11 cellular contexts compared by ENCODE assay signal in genomic region chr16:88779406-88780099, GRCh38. TPM values are rescaled to one million over a fixed set of nuclear protein-coding genes. Genes with fewer than 3 reads are reported as not detected.
DNase-seq lines count a peak whose midpoint lies in the region; ATAC-seq, FAIRE-seq and TF ChIP-seq lines count a peak whose summit lies in the region.
"Had no signal": no experiment of that assay in that cellular context is flagged by ENCODE, and none has a peak within 500 bp of the region (broad histone marks: within the 10 kb centered on the region; RNA-seq: fewer than 3 reads in every experiment).

No MANE protein-coding gene starts in this region.

- H3K9ac ChIP-seq in subcutaneous abdominal adipose tissue (ENCODE audit: low read length in 5 of 5), result peak overlapping the region in 4 of 5 donors; percentile 26 to 74 (median 51)
- H3K9ac ChIP-seq in MM.1S (ENCODE audit: low read length), result no peak overlapping the region
- no peak overlapping the region for H3K9ac ChIP-seq in kidney (ENCODE audit: low read length in 2 of 2)

- peak overlapping the region; percentile 16 for H3K27ac Mint-ChIP-seq in activated naive CD8-positive, alpha-beta T cell

- no peaks in the 10 kb centered on the region for H3K27me3 ChIP-seq in right cardiac atrium (ENCODE audit: control insufficient read depth, insufficient read depth)
- H3K27me3 ChIP-seq in subcutaneous abdominal adipose tissue (ENCODE audit: control insufficient read depth in 5 of 5, insufficient read depth in 4 of 5, low read length in 5 of 5), result no peaks in the 10 kb centered on the region
- no peaks in the 10 kb centered on the region for H3K27me3 ChIP-seq in MM.1S (replicated peaks; ENCODE audit: insufficient read depth, low read length)

- no peaks in the 10 kb centered on the region for H3K9me2 ChIP-seq in MM.1S (replicated peaks; ENCODE audit: insufficient read depth, low read length)

- FAIRE-seq in kidney (lab: Jason Lieb, UNC), result no peak
- FAIRE-seq: HTR-8/SVneo had no signal

- no peak overlapping the region for H3K4me3 ChIP-seq in right cardiac atrium (ENCODE audit: low read length)
- H3K4me3 ChIP-seq in subcutaneous abdominal adipose tissue (ENCODE audit: low read depth in 1 of 5, low read length in 5 of 5), result peak overlapping the region in 1 of 5 donors; percentile 8
- no peak overlapping the region for H3K4me3 ChIP-seq in MM.1S (ENCODE audit: low read length)
- H3K4me3 ChIP-seq in kidney (ENCODE audit: low read length in 2 of 2), result no peak overlapping the region

- no peak for TF ChIP-seq CTCF in MM.1S (IDR thresholded peaks at IDR 0.05; ENCODE audit: low read length)
- TF ChIP-seq CTCF in kidney (IDR thresholded peaks at IDR 0.05; ENCODE audit: borderline replicate concordance, extremely low read depth, insufficient read depth), result no peak

- H3K27ac ChIP-seq in right cardiac atrium (ENCODE audit: low read length) (no peak overlapping the region), subcutaneous abdominal adipose tissue (ENCODE audit: low read depth, low read length) (peak overlapping the region; percentile 99), MM.1S (ENCODE audit: low read length) (no peak overlapping the region), kidney (ENCODE audit: low read depth in 2 of 2, low read length in 2 of 2) (no peak overlapping the region)

- H3K4me2 ChIP-seq in MM.1S (ENCODE audit: low read depth, low read length), result no peak overlapping the region

- ATAC-seq in activated T-cell treated with anti-CD3 and anti-CD28 coated beads, Interleukin-2, amount 50 U/mL, for 4 hours, result no peak
- ATAC-seq in right cardiac atrium, result peak in 1 of 2 donors; percentile 33
- no peak for ATAC-seq in HG02571 (IDR thresholded peaks at IDR 0.05; ENCODE audit: unreplicated experiment)

- H3K9me3 ChIP-seq in right cardiac atrium (ENCODE audit: control insufficient read depth, low read length), result no peaks in the 10 kb centered on the region
- no peaks in the 10 kb centered on the region for H3K9me3 ChIP-seq in subcutaneous abdominal adipose tissue (ENCODE audit: control insufficient read depth in 5 of 5, low read length in 5 of 5)
- H3K9me3 ChIP-seq in MM.1S (replicated peaks; ENCODE audit: insufficient read depth, low read length), result no peaks in the 10 kb centered on the region
- no peaks in the 10 kb centered on the region for H3K9me3 ChIP-seq in kidney (ENCODE audit: control insufficient read depth in 1 of 2, low read length in 2 of 2)

- no peaks in the 10 kb centered on the region for H3K27me3 Mint-ChIP-seq in activated T-cell treated with anti-CD3 and anti-CD28 coated beads, Interleukin-2, amount 50 U/mL, for 4 hours (ENCODE audit: low read depth)
- H3K27me3 Mint-ChIP-seq in activated naive CD8-positive, alpha-beta T cell, result no peaks in the 10 kb centered on the region

- peaks cover 21% of the 10 kb centered on the region for H3F3A ChIP-seq in MM.1S (ENCODE audit: insufficient read depth, low read length)

- intact Hi-C loops in right cardiac atrium (cut with DNase I) (loop anchor here in 2 of 4 donors (5.0 kb wide), 2 partner anchors 32 to 37 kb away; no protein-coding TSS in a partner anchor), kidney (cut with DNase I) (loop anchor here (5.0 kb wide), 1 partner anchor 42 kb away; no protein-coding TSS in a partner anchor)

- WGBS in right cardiac atrium, result 37% methylated on average over 32 of the region's 32 CpGs

- no peak overlapping the region for H2AFZ ChIP-seq in MM.1S (ENCODE audit: low read length)

- H3K36me3 Mint-ChIP-seq in activated T-cell treated with anti-CD3 and anti-CD28 coated beads, Interleukin-2, amount 50 U/mL, for 4 hours (ENCODE audit: insufficient read depth), result no peaks in the 10 kb centered on the region
- H3K36me3 Mint-ChIP-seq in activated naive CD8-positive, alpha-beta T cell, result no peaks in the 10 kb centered on the region

- no peaks in the 10 kb centered on the region for H3K9me3 Mint-ChIP-seq in activated T-cell treated with anti-CD3 and anti-CD28 coated beads, Interleukin-2, amount 50 U/mL, for 4 hours
- H3K9me3 Mint-ChIP-seq in activated naive CD8-positive, alpha-beta T cell (ENCODE audit: low read depth), result no peaks in the 10 kb centered on the region

- H4K20me1 ChIP-seq in MM.1S (ENCODE audit: insufficient read depth, low read length), result no peaks in the 10 kb centered on the region; the same call in 1 of the 2 replicates

- no peak for DNase-seq in activated T-cell treated with anti-CD3 and anti-CD28 coated beads, Interleukin-2, amount 50 U/mL, for 4 hours
- DNase-seq in activated T-cell treated with anti-CD3 and anti-CD28 coated beads, Interleukin-2, amount 50 U/mL, for 1 hour, result no peak
- DNase-seq in right cardiac atrium (peak; percentile 64 to 85 (median 75)), MM.1S (no peak), kidney (no peak)
- DNase-seq: NCI-H1436 treated with DMSO at 0.1 percent for 48 hours, NCI-H774 had no signal

- H3K4me1 Mint-ChIP-seq in activated T-cell treated with anti-CD3 and anti-CD28 coated beads, Interleukin-2, amount 50 U/mL, for 4 hours (ENCODE audit: low read depth), result peaks cover 53% of the 10 kb centered on the region
- peaks cover 42% of the 10 kb centered on the region for H3K4me1 Mint-ChIP-seq in activated naive CD8-positive, alpha-beta T cell (ENCODE audit: low read depth)

- H3K79me2 ChIP-seq in MM.1S (ENCODE audit: low read length), result peaks cover 100% of the 10 kb centered on the region

- H3K4me1 ChIP-seq in right cardiac atrium (ENCODE audit: control insufficient read depth, insufficient read depth, low read length) (peaks cover 4% of the 10 kb centered on the region), subcutaneous abdominal adipose tissue (ENCODE audit: control insufficient read depth in 5 of 5, insufficient read depth in 5 of 5, low read length in 5 of 5) (peaks cover 9 to 92% (median 85%) of the 10 kb centered on the region in 5 donors), MM.1S (ENCODE audit: low read length) (peaks cover 16% of the 10 kb centered on the region; the same call in 1 of the 2 replicates), kidney (ENCODE audit: control insufficient read depth in 1 of 2, insufficient read depth in 1 of 2, low read depth in 1 of 2, low read length in 2 of 2) (peaks cover 15 to 29% of the 10 kb centered on the region in 2 donors)

- H3K36me3 ChIP-seq in subcutaneous abdominal adipose tissue (ENCODE audit: control insufficient read depth in 5 of 5, insufficient read depth in 5 of 5, low read length in 5 of 5), result no peaks in the 10 kb centered on the region
- H3K36me3 ChIP-seq in MM.1S (replicated peaks; ENCODE audit: insufficient read depth, low read length), result no peaks in the 10 kb centered on the region
- H3K36me3 ChIP-seq in kidney (ENCODE audit: control insufficient read depth in 1 of 2, insufficient read depth in 2 of 2, low read length in 2 of 2), result no peaks in the 10 kb centered on the region

- H3K4me3 Mint-ChIP-seq in activated T-cell treated with anti-CD3 and anti-CD28 coated beads, Interleukin-2, amount 50 U/mL, for 4 hours, result peak overlapping the region; percentile 87
- no peak overlapping the region for H3K4me3 Mint-ChIP-seq in activated naive CD8-positive, alpha-beta T cell

RNA-seq across cellular contexts. Expression of gene PIEZO1, which starts 5.5 kb away (rescaled TPM):
- 100 to 1,000 TPM; 116 to 171 (median 139) TPM for total RNA-seq in activated T-cell treated with anti-CD3 and anti-CD28 coated beads, Interleukin-2, amount 50 U/mL, for 4 hours
- 10 to 100 TPM; 21.7 to 45.6 (median 29.8) TPM for total RNA-seq in right cardiac atrium
- 37.3 TPM for polyA plus RNA-seq in right cardiac atrium
- 124 TPM for total RNA-seq in kidney
- polyA plus RNA-seq in kidney (ENCODE audit: insufficient read depth, low read depth, low replicate concordance), result 103 TPM

RNA-seq across cellular contexts. Expression of gene CDT1, which starts 24.0 kb away (rescaled TPM):
- total RNA-seq in activated T-cell treated with anti-CD3 and anti-CD28 coated beads, Interleukin-2, amount 50 U/mL, for 4 hours, result 10 to 100 TPM; 81.0 to 96.4 (median 87.2) TPM
- total RNA-seq in right cardiac atrium (1 to 10 TPM in 2 of 4 donors, under 1 TPM in 2; 0.57 to 3.1 (median 1.1) TPM), kidney (1.5 TPM)
- polyA plus RNA-seq in right cardiac atrium (0.27 TPM), kidney (ENCODE audit: insufficient read depth, low read depth, low replicate concordance) (0.56 TPM)

RNA-seq across cellular contexts. Expression of gene APRT, which starts 32.2 kb away (rescaled TPM):
- 100 to 1,000 TPM; 534 to 566 (median 566) TPM for total RNA-seq in activated T-cell treated with anti-CD3 and anti-CD28 coated beads, Interleukin-2, amount 50 U/mL, for 4 hours
- total RNA-seq in right cardiac atrium (10 to 100 TPM; 40.8 to 65.8 (median 50.7) TPM), kidney (105 TPM)
- polyA plus RNA-seq in right cardiac atrium (82.0 TPM), kidney (ENCODE audit: insufficient read depth, low read depth, low replicate concordance) (204 TPM)

Comparison
In these comparisons a context has a peak if more than half of its experiments do, and no peak if none do; other contexts are left out.
1. DNase-seq: peak in right cardiac atrium (3 of 3); none in activated T-cell treated with anti-CD3 and anti-CD28 coated beads, Interleukin-2, amount 50 U/mL, for 4 hours (single experiment), activated T-cell treated with anti-CD3 and anti-CD28 coated beads, Interleukin-2, amount 50 U/mL, for 1 hour (single experiment), MM.1S (single experiment) and kidney (single experiment).
2. H3K9ac ChIP-seq: peak in subcutaneous abdominal adipose tissue (4 of 5); none in MM.1S (single experiment) and kidney (0 of 2).
3. RNA of gene CDT1, which starts 24.0 kb away (total RNA-seq): 81.0 to 96.4 TPM in activated T-cell treated with anti-CD3 and anti-CD28 coated beads, Interleukin-2, amount 50 U/mL, for 4 hours; 0.57 to 3.1 TPM in right cardiac atrium and 1.5 TPM in kidney (single experiment); every median in the first group is over 10 times any median in the second.